ENCODE assay signal across 20 cellular contexts in the genomic region with DNA sequence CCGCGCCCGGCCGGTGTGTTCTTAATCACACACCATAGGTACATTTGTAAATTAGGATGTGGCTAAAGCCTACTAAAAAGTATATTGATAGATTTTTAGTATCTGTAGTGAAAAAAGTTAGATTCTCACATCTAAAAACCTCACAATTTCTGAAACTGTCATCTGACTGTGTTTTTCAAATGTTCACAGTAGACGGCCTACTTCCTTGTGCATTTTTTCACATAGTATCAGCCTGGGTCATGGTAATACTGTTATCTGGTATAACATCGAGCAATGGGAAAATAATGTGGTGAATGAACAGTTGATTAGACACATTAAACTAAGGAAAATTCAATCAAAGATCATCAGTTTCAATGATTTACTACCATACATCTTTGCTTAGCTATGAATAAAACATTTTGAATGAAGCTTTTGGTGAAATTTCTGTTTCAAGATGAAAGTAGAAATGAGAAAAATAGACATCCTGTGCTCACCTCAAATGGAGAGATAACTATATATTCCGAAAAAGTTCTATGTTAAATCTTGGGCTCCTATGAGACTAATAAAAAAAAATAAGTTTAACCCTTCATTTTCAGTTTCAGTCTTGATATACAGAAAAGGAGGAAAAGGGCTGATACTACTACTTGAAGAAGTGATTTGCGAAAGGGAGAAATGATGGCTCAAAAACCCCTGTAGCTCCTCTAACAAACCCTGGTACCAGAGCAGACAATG.
DNase-seq lines count a peak whose midpoint lies in the region; ATAC-seq and TF ChIP-seq lines count a peak whose summit lies in the region.
"Had no signal": no experiment of that assay in that cellular context is flagged by ENCODE, and none has a peak within 500 bp of the region (broad histone marks: within the 10 kb centered on the region; RNA-seq: fewer than 3 reads in every experiment).

No MANE protein-coding gene starts in this region.

- H3K27me3 ChIP-seq in esophagus muscularis mucosa, result no peaks in the 10 kb centered on the region
- H3K27me3 ChIP-seq: SJCRH30 had no signal

- TF ChIP-seq EP300 in esophagus muscularis mucosa (IDR thresholded peaks at IDR 0.05), result no peak

- no peaks in the 10 kb centered on the region for H3K36me3 ChIP-seq in esophagus muscularis mucosa
- H3K36me3 ChIP-seq: SJCRH30 had no signal

- no peak for TF ChIP-seq CTCF in esophagus muscularis mucosa (IDR thresholded peaks at IDR 0.05)

- no peaks in the 10 kb centered on the region for H3K9me3 ChIP-seq in esophagus muscularis mucosa
- H3K9me3 ChIP-seq: A549, SJCRH30 had no signal

- 97% methylated on average over 8 of the region's 8 CpGs for WGBS in esophagus muscularis mucosa

- no peak for TF ChIP-seq POLR2A in esophagus muscularis mucosa (IDR thresholded peaks at IDR 0.05; ENCODE audit: low read depth)

- H3K4me3 ChIP-seq in esophagus muscularis mucosa, result no peak overlapping the region
- H3K4me3 ChIP-seq: A549, SJCRH30 had no signal

- ATAC-seq in GM18502 (IDR thresholded peaks at IDR 0.05; ENCODE audit: poor library complexity, unreplicated experiment) (peak; percentile 46), GM19463 (IDR thresholded peaks at IDR 0.05; ENCODE audit: unreplicated experiment) (peak; percentile 43), HG02870 (IDR thresholded peaks at IDR 0.05; ENCODE audit: unreplicated experiment) (peak; percentile 64), HG03521 (IDR thresholded peaks at IDR 0.05; ENCODE audit: unreplicated experiment) (peak; percentile 63)
- ATAC-seq: A549 had no signal

- peaks cover 8 to 22% (median 11%) of the 10 kb centered on the region in 4 donors for H3K4me1 ChIP-seq in esophagus muscularis mucosa

- intact Hi-C loops in esophagus muscularis mucosa (cut with DNase I), result no loop called here

- no peak overlapping the region for H3K27ac ChIP-seq in esophagus muscularis mucosa (replicated peaks in 1 of 4)
- H3K27ac ChIP-seq: A549, C4-2B, SJCRH30 had no signal

- DNase-seq in esophagus muscularis mucosa (ENCODE audit: extremely low spot score) (no peak), COLO668 (lab: John Stamatoyannopoulos, UW; ENCODE audit: unreplicated experiment) (no peak), DMS79 treated with DMSO at 0.1 percent for 48 hours (lab: John Stamatoyannopoulos, UW) (no peak), NCI-H226 (no peak)
- DNase-seq: COR-L47, DMS153, H9, NCI-H1436, NCI-H2081 treated with DMSO at 0.1 percent for 48 hours, NCI-H345, NCI-H526 treated with DMSO at 0.1 percent for 48 hours, RPMI8226, SJCRH30, T-helper 9 cell had no signal
